ENCODE assay signal across 8 cellular contexts in genomic region chrX:10110984-10111363, GRCh38. TPM values are rescaled to one million over a fixed set of nuclear protein-coding genes. Genes with fewer than 3 reads are reported as not detected.
DNase-seq lines count a peak whose midpoint lies in the region; ATAC-seq and TF ChIP-seq lines count a peak whose summit lies in the region.

No MANE protein-coding gene starts in this region.

- peaks cover 0 to 5% of the 10 kb centered on the region in 2 donors for H3K36me3 ChIP-seq in vagina
- H3K36me3 ChIP-seq in BE2C = no peaks in the 10 kb centered on the region

- ATAC-seq in HG02884 (IDR thresholded peaks at IDR 0.05; ENCODE audit: unreplicated experiment) = peak; percentile 35
- peak; percentile 59 for ATAC-seq in stimulated activated naive CD8-positive, alpha-beta T cell treated with anti-CD3 and anti-CD28 coated beads, Interleukin-15, Interleukin-2, amounts not matched to agents 100 U/mL and 50 U/mL, for 24 hours

- peaks cover 64% of the 10 kb centered on the region for H3K4me1 Mint-ChIP-seq in activated CD4-positive, alpha-beta memory T cell treated with anti-CD3 and anti-CD28 coated beads, Interleukin-2, amount 10 ng/mL, durations not matched to agents 7 days and 5 days
- peaks cover 41% of the 10 kb centered on the region for H3K4me1 Mint-ChIP-seq in nephron progenitor cell

- H3K4me3 ChIP-seq in GM08714 (ENCODE audit: low read length) (peak overlapping the region; percentile 5; the same call in 1 of the 2 replicates), iPS-18c (ENCODE audit: insufficient read depth, low read depth, low read length) (0 out of 2 replicates have a peak overlapping the region, but pooled peaks have one; percentile 3), vagina (no peak overlapping the region), BE2C (ENCODE audit: low read depth, low read length) (no peak overlapping the region)

- peak overlapping the region; percentile 98 for H3K27ac Mint-ChIP-seq in activated CD4-positive, alpha-beta memory T cell treated with anti-CD3 and anti-CD28 coated beads, Interleukin-2, amount 10 ng/mL, durations not matched to agents 7 days and 5 days
- H3K27ac Mint-ChIP-seq in nephron progenitor cell = no peak overlapping the region

- CTCF ChIA-PET in activated CD4-positive, alpha-beta memory T cell treated with anti-CD3 and anti-CD28 coated beads, Interleukin-2, amount 10 ng/mL, durations not matched to agents 7 days and 5 days (lab: Charles Lee) = interaction anchor here (0.8 to 4.0 kb wide), 6 partner anchors 12 to 115 kb away, joined by 3 to 19 read pairs (median 4); no protein-coding TSS in a partner anchor

- peaks cover 5% of the 10 kb centered on the region for H3K4me1 ChIP-seq in vagina
- no peaks in the 10 kb centered on the region for H3K4me1 ChIP-seq in BE2C

- peak overlapping the region; percentile 71 for H3K4me3 Mint-ChIP-seq in activated CD4-positive, alpha-beta memory T cell treated with anti-CD3 and anti-CD28 coated beads, Interleukin-2, amount 10 ng/mL, durations not matched to agents 7 days and 5 days
- no peak overlapping the region for H3K4me3 Mint-ChIP-seq in nephron progenitor cell

- intact Hi-C loops in vagina (cut with DNase I) = no loop called here

- no peaks in the 10 kb centered on the region for H3K27me3 Mint-ChIP-seq in activated CD4-positive, alpha-beta memory T cell treated with anti-CD3 and anti-CD28 coated beads, Interleukin-2, amount 10 ng/mL, durations not matched to agents 7 days and 5 days
- no peaks in the 10 kb centered on the region for H3K27me3 Mint-ChIP-seq in nephron progenitor cell (ENCODE audit: low read depth, poor library complexity)

- H3K27me3 ChIP-seq in vagina = no peaks in the 10 kb centered on the region
- no peaks in the 10 kb centered on the region for H3K27me3 ChIP-seq in BE2C

- POLR2A ChIA-PET in activated CD4-positive, alpha-beta memory T cell treated with anti-CD3 and anti-CD28 coated beads, Interleukin-2, amount 10 ng/mL, durations not matched to agents 7 days and 5 days (lab: Charles Lee) = interaction anchor here (0.8 to 3.8 kb wide), 9 partner anchors 9 to 107 kb away, joined by 3 to 29 read pairs (median 8); no protein-coding TSS in a partner anchor

- no peak for TF ChIP-seq POLR2A in vagina (IDR thresholded peaks at IDR 0.05)

- no peaks in the 10 kb centered on the region for H3K9me3 Mint-ChIP-seq in activated CD4-positive, alpha-beta memory T cell treated with anti-CD3 and anti-CD28 coated beads, Interleukin-2, amount 10 ng/mL, durations not matched to agents 7 days and 5 days
- peaks cover 39% of the 10 kb centered on the region for H3K9me3 Mint-ChIP-seq in nephron progenitor cell

- H3K9me3 ChIP-seq in iPS-18c (ENCODE audit: control insufficient read depth, insufficient read depth, low read length) (peaks cover 7% of the 10 kb centered on the region), vagina (no peaks in the 10 kb centered on the region), BE2C (no peaks in the 10 kb centered on the region)

- H3K36me3 Mint-ChIP-seq in activated CD4-positive, alpha-beta memory T cell treated with anti-CD3 and anti-CD28 coated beads, Interleukin-2, amount 10 ng/mL, durations not matched to agents 7 days and 5 days (ENCODE audit: low read depth) = peaks cover 23% of the 10 kb centered on the region
- H3K36me3 Mint-ChIP-seq in nephron progenitor cell (ENCODE audit: low read depth) = peaks cover 43% of the 10 kb centered on the region

- DNase-seq in activated CD4-positive, alpha-beta memory T cell treated with anti-CD3 and anti-CD28 coated beads, Interleukin-2, amount 10 ng/mL, durations not matched to agents 7 days and 5 days = peak; percentile 34
- DNase-seq in stimulated activated naive CD8-positive, alpha-beta T cell treated with anti-CD3 and anti-CD28 coated beads, Interleukin-15, Interleukin-2, amounts not matched to agents 100 U/mL and 50 U/mL, for 24 hours = peak; percentile 68
- no peak for DNase-seq in nephron progenitor cell
- DNase-seq in vagina (ENCODE audit: extremely low spot score in 2 of 2) = no peak
- DNase-seq in BE2C = no peak

- no peak for TF ChIP-seq CTCF in nephron progenitor cell (IDR thresholded peaks at IDR 0.05)
- TF ChIP-seq CTCF in vagina (IDR thresholded peaks at IDR 0.05) = no peak
- TF ChIP-seq CTCF in BE2C (IDR thresholded peaks at IDR 0.05; ENCODE audit: low read depth, low read length) = no peak

- no peak overlapping the region for H3K27ac ChIP-seq in vagina

RNA-seq across cellular contexts. Expression of gene CLCN4, which starts 45.8 kb away (rescaled TPM):
- total RNA-seq in activated CD4-positive, alpha-beta memory T cell treated with anti-CD3 and anti-CD28 coated beads, Interleukin-2, amount 10 ng/mL, durations not matched to agents 7 days and 5 days = not detected
- 1.2 TPM for total RNA-seq in vagina
- 9.4 TPM for polyA plus RNA-seq in BE2C (2012; ENCODE audit: insufficient read depth, insufficient read length, low read depth)

Comparison
In these comparisons a context has a peak if more than half of its experiments do, and no peak if none do; other contexts are left out.
1. H3K4me3 ChIP-seq: peak in GM08714 (single experiment) and iPS-18c (single experiment); none in vagina (0 of 2) and BE2C (single experiment).
2. DNase-seq: peak in activated CD4-positive, alpha-beta memory T cell treated with anti-CD3 and anti-CD28 coated beads, Interleukin-2, amount 10 ng/mL, durations not matched to agents 7 days and 5 days (single experiment) and stimulated activated naive CD8-positive, alpha-beta T cell treated with anti-CD3 and anti-CD28 coated beads, Interleukin-15, Interleukin-2, amounts not matched to agents 100 U/mL and 50 U/mL, for 24 hours (single experiment); none in nephron progenitor cell (single experiment), vagina (0 of 2) and BE2C (single experiment).